ENCODE assay signal across 8 cellular contexts in the genomic region with DNA sequence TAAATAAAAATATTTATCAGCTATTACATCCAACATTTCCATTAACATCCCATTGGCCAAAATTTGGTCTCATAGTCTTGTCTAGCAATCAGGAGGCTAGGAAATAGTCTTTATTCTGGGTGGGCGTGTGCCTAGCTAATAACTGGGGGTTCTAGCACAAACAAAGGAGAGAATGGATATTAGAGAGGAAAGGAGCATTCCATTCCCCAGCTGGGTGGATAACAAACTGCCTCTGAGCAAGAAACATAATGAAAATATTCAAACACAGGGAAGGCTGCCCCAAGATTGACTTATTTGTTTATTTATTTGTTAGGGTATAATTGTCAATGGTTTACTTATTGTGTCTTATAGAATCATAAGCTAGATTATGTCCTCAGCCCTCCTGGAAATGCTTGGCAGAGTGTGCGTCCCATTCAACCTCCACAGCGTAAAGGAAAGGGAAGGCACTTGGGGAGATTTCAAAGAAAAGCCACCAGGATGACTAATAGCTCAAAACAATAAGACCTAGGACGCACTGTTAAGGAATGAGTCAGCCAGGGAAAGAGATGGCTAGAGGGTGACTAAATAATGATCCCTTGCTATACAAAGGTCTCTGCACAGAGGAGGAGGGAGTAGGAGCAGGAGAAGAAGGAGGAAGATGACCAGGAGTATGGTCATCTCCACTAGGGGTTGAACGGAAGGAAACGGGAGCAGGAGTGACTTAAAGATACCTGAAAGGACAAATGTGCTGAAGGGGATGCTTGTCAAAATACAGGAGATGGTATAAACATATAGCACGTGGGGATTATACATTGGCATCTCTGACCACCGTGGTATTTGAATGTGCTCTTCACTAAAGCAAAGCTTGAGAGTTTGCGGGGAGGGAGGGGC. TPM values are rescaled to one million over a fixed set of nuclear protein-coding genes. Genes with fewer than 3 reads are reported as not detected.
DNase-seq lines count a peak whose midpoint lies in the region; ATAC-seq and TF ChIP-seq lines count a peak whose summit lies in the region.

No MANE protein-coding gene starts in this region.

- H3K4me3 ChIP-seq in gastrocnemius medialis = no peak overlapping the region

- TF ChIP-seq CTCF in gastrocnemius medialis (IDR thresholded peaks at IDR 0.05 in 4 of 5, conservative IDR thresholded peaks at IDR 0.05 in 1 of 5) = no peak

- peaks cover 0 to 4% of the 10 kb centered on the region in 2 donors for H3K9me3 Mint-ChIP-seq in activated naive CD4-positive, alpha-beta T cell treated with anti-CD3 and anti-CD28 coated beads, Interleukin-2, amount 50 U/mL, for 72 hours

- peak in 1 of 2 donors; percentile 13 for DNase-seq in activated naive CD4-positive, alpha-beta T cell treated with anti-CD3 and anti-CD28 coated beads, Interleukin-2, amount 50 U/mL, for 72 hours (ENCODE audit: low spot score in 2 of 2)
- no peak for DNase-seq in activated naive CD4-positive, alpha-beta T cell (lab: John Stamatoyannopoulos, UW)
- DNase-seq in fibroblast of the conjunctiva (ENCODE audit: low read depth) = peak; percentile 69
- DNase-seq in stromal cell of bone marrow (ENCODE audit: low read depth) = peak; percentile 85
- no peak for DNase-seq in gastrocnemius medialis
- DNase-seq in caudate nucleus (lab: John Stamatoyannopoulos, UW) = no peak

- H3K9me3 ChIP-seq in gastrocnemius medialis = no peaks in the 10 kb centered on the region

- no peak overlapping the region for H3K27ac Mint-ChIP-seq in activated naive CD4-positive, alpha-beta T cell treated with anti-CD3 and anti-CD28 coated beads, Interleukin-2, amount 50 U/mL, for 72 hours

- no peaks in the 10 kb centered on the region for H3K4me1 ChIP-seq in gastrocnemius medialis

- no peak for TF ChIP-seq POLR2A in gastrocnemius medialis (IDR thresholded peaks at IDR 0.05)

- H3K27ac ChIP-seq in gastrocnemius medialis = no peak overlapping the region
- no peak overlapping the region for H3K27ac ChIP-seq in caudate nucleus (ENCODE audit: low read depth, low read length)

- peaks cover 0 to 8% (median 0%) of the 10 kb centered on the region in 3 donors for H3K27me3 ChIP-seq in gastrocnemius medialis

- no peaks in the 10 kb centered on the region for H3K36me3 Mint-ChIP-seq in activated naive CD4-positive, alpha-beta T cell treated with anti-CD3 and anti-CD28 coated beads, Interleukin-2, amount 50 U/mL, for 72 hours

- intact Hi-C loops in gastrocnemius medialis (cut with DNase I; ENCODE audit: low total_unique reads) = no loop called here

- H3K36me3 ChIP-seq in gastrocnemius medialis = no peaks in the 10 kb centered on the region

- ATAC-seq in activated naive CD4-positive, alpha-beta T cell treated with anti-CD3 and anti-CD28 coated beads, Interleukin-2, amount 50 U/mL, for 72 hours = peak; percentile 89 to 98
- peak; percentile 97 for ATAC-seq in SK-N-SH treated with all-trans-retinoic acid at 6 μM for 48 hours
- no peak for ATAC-seq in gastrocnemius medialis
- ATAC-seq in GM18519 (IDR thresholded peaks at IDR 0.05; ENCODE audit: low FRiP score, unreplicated experiment) = no peak

- in situ Hi-C loops in gastrocnemius medialis (cut with MboI; ENCODE audit: low sequenced_read_pairs in 4 of 4) = loop anchor here in 2 of 4 donors (10.0 to 25.0 kb wide), 2 partner anchors 208 to 210 kb away; no protein-coding TSS in a partner anchor

TF ChIP-seq in SK-N-SH treated with all-trans-retinoic acid at 6 μM for 48 hours, 23 proteins besides CTCF, POLR2A, EP300 and RAD21:
- TF ChIP-seq ESRRG (CRISPR knock-in tag; IDR thresholded peaks at IDR 0.05) = no peak
- no peak for TF ChIP-seq SNAI2 (CRISPR knock-in tag; IDR thresholded peaks at IDR 0.05)
- no peak for TF ChIP-seq ZNF8 (CRISPR knock-in tag; IDR thresholded peaks at IDR 0.05)
- no peak for TF ChIP-seq TOX (CRISPR knock-in tag; IDR thresholded peaks at IDR 0.05; ENCODE audit: borderline replicate concordance)
- TF ChIP-seq, protein P1, sequence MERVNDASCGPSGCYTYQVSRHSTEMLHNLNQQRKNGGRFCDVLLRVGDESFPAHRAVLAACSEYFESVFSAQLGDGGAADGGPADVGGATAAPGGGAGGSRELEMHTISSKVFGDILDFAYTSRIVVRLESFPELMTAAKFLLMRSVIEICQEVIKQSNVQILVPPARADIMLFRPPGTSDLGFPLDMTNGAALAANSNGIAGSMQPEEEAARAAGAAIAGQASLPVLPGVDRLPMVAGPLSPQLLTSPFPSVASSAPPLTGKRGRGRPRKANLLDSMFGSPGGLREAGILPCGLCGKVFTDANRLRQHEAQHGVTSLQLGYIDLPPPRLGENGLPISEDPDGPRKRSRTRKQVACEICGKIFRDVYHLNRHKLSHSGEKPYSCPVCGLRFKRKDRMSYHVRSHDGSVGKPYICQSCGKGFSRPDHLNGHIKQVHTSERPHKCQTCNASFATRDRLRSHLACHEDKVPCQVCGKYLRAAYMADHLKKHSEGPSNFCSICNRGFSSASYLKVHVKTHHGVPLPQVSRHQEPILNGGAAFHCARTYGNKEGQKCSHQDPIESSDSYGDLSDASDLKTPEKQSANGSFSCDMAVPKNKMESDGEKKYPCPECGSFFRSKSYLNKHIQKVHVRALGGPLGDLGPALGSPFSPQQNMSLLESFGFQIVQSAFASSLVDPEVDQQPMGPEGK (CRISPR knock-in tag; IDR thresholded peaks at IDR 0.05; ENCODE audit: borderline replicate concordance) = no peak
- no peak for TF ChIP-seq PPARA (CRISPR knock-in tag; IDR thresholded peaks at IDR 0.05; ENCODE audit: borderline replicate concordance)
- TF ChIP-seq ISL1 (CRISPR knock-in tag; IDR thresholded peaks at IDR 0.05) = no peak
- no peak for TF ChIP-seq GLIS3 (CRISPR knock-in tag; IDR thresholded peaks at IDR 0.05)
- TF ChIP-seq ZC3H10 (CRISPR knock-in tag; IDR thresholded peaks at IDR 0.05) = no peak
- TF ChIP-seq ZNF565 (CRISPR knock-in tag; conservative IDR thresholded peaks at IDR 0.05; ENCODE audit: low read depth) = no peak
- TF ChIP-seq, protein P2, sequence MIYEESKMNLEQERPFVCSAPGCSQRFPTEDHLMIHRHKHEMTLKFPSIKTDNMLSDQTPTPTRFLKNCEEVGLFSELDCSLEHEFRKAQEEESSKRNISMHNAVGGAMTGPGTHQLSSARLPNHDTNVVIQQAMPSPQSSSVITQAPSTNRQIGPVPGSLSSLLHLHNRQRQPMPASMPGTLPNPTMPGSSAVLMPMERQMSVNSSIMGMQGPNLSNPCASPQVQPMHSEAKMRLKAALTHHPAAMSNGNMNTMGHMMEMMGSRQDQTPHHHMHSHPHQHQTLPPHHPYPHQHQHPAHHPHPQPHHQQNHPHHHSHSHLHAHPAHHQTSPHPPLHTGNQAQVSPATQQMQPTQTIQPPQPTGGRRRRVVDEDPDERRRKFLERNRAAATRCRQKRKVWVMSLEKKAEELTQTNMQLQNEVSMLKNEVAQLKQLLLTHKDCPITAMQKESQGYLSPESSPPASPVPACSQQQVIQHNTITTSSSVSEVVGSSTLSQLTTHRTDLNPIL (CRISPR knock-in tag; IDR thresholded peaks at IDR 0.05; ENCODE audit: low read depth) = no peak
- no peak for TF ChIP-seq BACH2 (CRISPR knock-in tag; IDR thresholded peaks at IDR 0.05; ENCODE audit: borderline replicate concordance)
- TF ChIP-seq ZNF70 (CRISPR knock-in tag; IDR thresholded peaks at IDR 0.05) = no peak
- TF ChIP-seq CSDC2 (CRISPR knock-in tag; IDR thresholded peaks at IDR 0.05) = no peak
- TF ChIP-seq ZFP3 (CRISPR knock-in tag; IDR thresholded peaks at IDR 0.05) = no peak
- TF ChIP-seq, protein P3, sequence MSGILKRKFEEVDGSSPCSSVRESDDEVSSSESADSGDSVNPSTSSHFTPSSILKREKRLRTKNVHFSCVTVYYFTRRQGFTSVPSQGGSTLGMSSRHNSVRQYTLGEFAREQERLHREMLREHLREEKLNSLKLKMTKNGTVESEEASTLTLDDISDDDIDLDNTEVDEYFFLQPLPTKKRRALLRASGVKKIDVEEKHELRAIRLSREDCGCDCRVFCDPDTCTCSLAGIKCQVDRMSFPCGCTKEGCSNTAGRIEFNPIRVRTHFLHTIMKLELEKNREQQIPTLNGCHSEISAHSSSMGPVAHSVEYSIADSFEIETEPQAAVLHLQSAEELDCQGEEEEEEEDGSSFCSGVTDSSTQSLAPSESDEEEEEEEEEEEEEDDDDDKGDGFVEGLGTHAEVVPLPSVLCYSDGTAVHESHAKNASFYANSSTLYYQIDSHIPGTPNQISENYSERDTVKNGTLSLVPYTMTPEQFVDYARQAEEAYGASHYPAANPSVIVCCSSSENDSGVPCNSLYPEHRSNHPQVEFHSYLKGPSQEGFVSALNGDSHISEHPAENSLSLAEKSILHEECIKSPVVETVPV (CRISPR knock-in tag; IDR thresholded peaks at IDR 0.05) = no peak
- TF ChIP-seq RARB (CRISPR knock-in tag; IDR thresholded peaks at IDR 0.05) = no peak

RNA-seq across cellular contexts. Expression of a gene that starts 23.5 kb away (rescaled TPM):
- total RNA-seq in activated naive CD4-positive, alpha-beta T cell treated with anti-CD3 and anti-CD28 coated beads, Interleukin-2, amount 50 U/mL, for 72 hours = 10 to 100 TPM; 34.8 to 35.6 TPM
- 10 to 100 TPM; 11.1 to 27.6 (median 13.1) TPM for total RNA-seq in gastrocnemius medialis

RNA-seq across cellular contexts. Expression of a gene that starts 56.2 kb away (rescaled TPM):
- total RNA-seq in activated naive CD4-positive, alpha-beta T cell treated with anti-CD3 and anti-CD28 coated beads, Interleukin-2, amount 50 U/mL, for 72 hours = 1,000 to 10,000 TPM; 1,438 to 1,746 TPM
- total RNA-seq in gastrocnemius medialis = 100 to 1,000 TPM; 774 to 913 (median 796) TPM

Comparison
In these comparisons a context has a peak if more than half of its experiments do, and no peak if none do; other contexts are left out.
1. ATAC-seq: peak in activated naive CD4-positive, alpha-beta T cell treated with anti-CD3 and anti-CD28 coated beads, Interleukin-2, amount 50 U/mL, for 72 hours (2 of 2) and SK-N-SH treated with all-trans-retinoic acid at 6 μM for 48 hours (single experiment); none in gastrocnemius medialis (0 of 2) and GM18519 (single experiment).
2. DNase-seq: peak in fibroblast of the conjunctiva (single experiment) and stromal cell of bone marrow (single experiment); none in activated naive CD4-positive, alpha-beta T cell (0 of 4), gastrocnemius medialis (0 of 2) and caudate nucleus (0 of 61).